34 cellular contexts compared by ENCODE assay signal in the genomic region with DNA sequence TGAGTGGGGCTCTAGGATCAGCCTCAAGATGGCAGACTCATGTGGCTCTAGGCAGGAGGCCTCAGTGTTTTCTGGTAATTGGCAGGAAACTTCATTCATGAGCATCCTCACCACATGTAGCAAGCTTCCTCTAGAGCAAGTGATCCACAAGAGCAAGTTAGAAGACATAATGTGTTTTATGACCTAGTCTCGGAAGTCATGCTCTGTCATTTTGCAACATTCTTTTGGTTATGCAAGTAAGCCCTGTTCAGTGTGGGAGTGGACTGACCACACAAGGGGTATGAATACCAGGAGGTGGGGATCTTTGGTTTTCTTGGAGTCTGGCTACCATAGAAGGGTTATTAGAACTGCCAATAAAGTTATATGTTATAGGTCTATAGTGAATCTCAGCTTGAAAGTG.
"Had no signal": no experiment of that assay in that cellular context is flagged by ENCODE, and none has a peak within 500 bp of the region (broad histone marks: within the 10 kb centered on the region; RNA-seq: fewer than 3 reads in every experiment).

No MANE protein-coding gene starts in this region.

- H3K4me1 Mint-ChIP-seq: activated CD4-positive, alpha-beta memory T cell treated with anti-CD3 and anti-CD28 coated beads, Interleukin-2, amount 10 ng/mL, durations not matched to agents 7 days and 5 days; activated naive CD4-positive, alpha-beta T cell treated with anti-CD3 and anti-CD28 coated beads, Interleukin-2, amount 50 U/mL, for 24 hours; activated naive CD8-positive, alpha-beta T cell treated with anti-CD3 and anti-CD28 coated beads, Interleukin-2, amount 10 ng/mL, durations not matched to agents 7 days and 5 days; activated T-helper 17 cell treated with anti-CD3 and anti-CD28 coated beads, Interleukin-2, amount 50 U/mL, for 72 hours had no signal

- H3K9me3 Mint-ChIP-seq: activated naive CD8-positive, alpha-beta T cell treated with anti-CD3 and anti-CD28 coated beads, Interleukin-2, amount 10 ng/mL, durations not matched to agents 7 days and 5 days; activated T-helper 17 cell treated with anti-CD3 and anti-CD28 coated beads, Interleukin-2, amount 50 U/mL, for 72 hours had no signal

- ATAC-seq: activated T-cell treated with anti-CD3 and anti-CD28 coated beads, Interleukin-2, amount 50 U/mL, for 72 hours; activated T-helper 17 cell treated with anti-CD3 and anti-CD28 coated beads, Interleukin-2, amount 50 U/mL, for 72 hours; body of pancreas; PC-3 had no signal

- H3K27me3 Mint-ChIP-seq: activated CD4-positive, alpha-beta memory T cell treated with anti-CD3 and anti-CD28 coated beads, Interleukin-2, amount 10 ng/mL, durations not matched to agents 7 days and 5 days; activated naive CD8-positive, alpha-beta T cell treated with anti-CD3 and anti-CD28 coated beads, Interleukin-2, amount 10 ng/mL, durations not matched to agents 7 days and 5 days; activated T-helper 17 cell treated with anti-CD3 and anti-CD28 coated beads, Interleukin-2, amount 50 U/mL, for 72 hours had no signal

- H3K36me3 Mint-ChIP-seq: activated naive CD4-positive, alpha-beta T cell treated with anti-CD3 and anti-CD28 coated beads, Interleukin-2, amount 50 U/mL, for 24 hours; activated naive CD8-positive, alpha-beta T cell treated with anti-CD3 and anti-CD28 coated beads, Interleukin-2, amount 10 ng/mL, durations not matched to agents 7 days and 5 days had no signal

- H3K27ac Mint-ChIP-seq: activated CD4-positive, alpha-beta memory T cell treated with anti-CD3 and anti-CD28 coated beads, Interleukin-2, amount 10 ng/mL, durations not matched to agents 7 days and 5 days; activated naive CD4-positive, alpha-beta T cell treated with anti-CD3 and anti-CD28 coated beads, Interleukin-2, amount 50 U/mL, for 24 hours; activated naive CD8-positive, alpha-beta T cell treated with anti-CD3 and anti-CD28 coated beads, Interleukin-2, amount 10 ng/mL, durations not matched to agents 7 days and 5 days; activated T-cell treated with anti-CD3 and anti-CD28 coated beads, Interleukin-2, amount 50 U/mL, for 72 hours; activated T-helper 17 cell treated with anti-CD3 and anti-CD28 coated beads, Interleukin-2, amount 50 U/mL, for 72 hours had no signal

- DNase-seq: activated CD4-positive, alpha-beta memory T cell treated with anti-CD3 and anti-CD28 coated beads, Interleukin-2, amount 10 ng/mL, durations not matched to agents 7 days and 5 days; activated CD4-positive, alpha-beta T cell treated with anti-CD3 and anti-CD28 coated beads for 1 hour; activated CD4-positive, alpha-beta T cell treated with anti-CD3 and anti-CD28 coated beads for 48 hours; activated CD4-positive, CD25-positive, alpha-beta regulatory T cell; activated CD8-positive, alpha-beta memory T cell treated with anti-CD3 and anti-CD28 coated beads for 24 hours; activated effector memory CD4-positive, alpha-beta T cell treated with anti-CD3 and anti-CD28 coated beads, Interleukin-2, amount 50 U/mL, for 16 hours; activated naive CD4-positive, alpha-beta T cell treated with Interleukin-2 at 50 U/mL for 16 hours; activated naive CD8-positive, alpha-beta T cell treated with anti-CD3 and anti-CD28 coated beads, Interleukin-2, amount 10 ng/mL, durations not matched to agents 7 days and 5 days; activated T-cell treated with anti-CD3 and anti-CD28 coated beads, Interleukin-2, amount 50 U/mL, for 1 hour; activated T-cell treated with anti-CD3 and anti-CD28 coated beads, Interleukin-2, amount 50 U/mL, for 72 hours; body of pancreas; cerebellar nuclear complex; Kasumi-1; KG1; MG63; NCI-H1092; NCI-H1436 treated with DMSO at 0.1 percent for 48 hours; NCI-H1694 treated with DMSO at 0.1 percent for 48 hours; NCI-H2029; NCI-H345; NCI-H524 treated with DMSO at 0.1 percent for 48 hours; NK-92 treated with Interleukin-12 subunit alpha and Interleukin-12 subunit beta, amount 100 ng/mL, for 24 hours; PC-3; Peyer's patch; RPMI8226; SHP77 treated with DMSO at 0.1 percent for 48 hours; SW 1271; T-helper 1 cell; T-helper 2 cell; T-helper 9 cell; WERI-Rb-1 had no signal

- H3K4me3 ChIP-seq: body of pancreas, breast epithelium, MG63, Peyer's patch had no signal

- H3K4me3 Mint-ChIP-seq: activated CD4-positive, alpha-beta memory T cell treated with anti-CD3 and anti-CD28 coated beads, Interleukin-2, amount 10 ng/mL, durations not matched to agents 7 days and 5 days; activated naive CD4-positive, alpha-beta T cell treated with anti-CD3 and anti-CD28 coated beads, Interleukin-2, amount 50 U/mL, for 24 hours; activated naive CD8-positive, alpha-beta T cell treated with anti-CD3 and anti-CD28 coated beads, Interleukin-2, amount 10 ng/mL, durations not matched to agents 7 days and 5 days; activated T-cell treated with anti-CD3 and anti-CD28 coated beads, Interleukin-2, amount 50 U/mL, for 72 hours; activated T-helper 17 cell treated with anti-CD3 and anti-CD28 coated beads, Interleukin-2, amount 50 U/mL, for 72 hours had no signal
